Comparison of ENCODE assay signal across 2 cellular contexts in the genomic region with DNA sequence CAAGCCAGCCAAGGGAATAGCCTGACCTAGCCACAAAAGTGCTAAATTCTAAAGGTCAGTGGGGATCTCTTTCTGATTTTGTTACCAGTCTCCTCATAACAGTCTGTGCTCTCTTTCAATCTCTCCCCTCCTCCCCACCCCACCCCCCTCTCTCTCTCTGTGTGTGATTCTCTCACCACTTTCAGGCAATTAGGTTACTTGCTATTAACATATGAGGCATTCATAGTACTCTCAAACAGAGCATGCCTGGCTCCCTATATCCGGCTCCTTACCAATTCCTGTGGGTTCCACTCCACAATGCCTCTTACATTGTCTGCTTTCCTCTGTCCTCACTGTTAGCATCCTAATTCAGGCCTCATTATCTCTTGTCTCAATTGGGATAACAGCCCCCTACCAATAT.
TF ChIP-seq lines count a peak whose summit lies in the region.

No MANE protein-coding gene starts in this region.

TF ChIP-seq in GM23338, 12 proteins besides CTCF, POLR2A, EP300 and RAD21:
- TF ChIP-seq, protein P1, sequence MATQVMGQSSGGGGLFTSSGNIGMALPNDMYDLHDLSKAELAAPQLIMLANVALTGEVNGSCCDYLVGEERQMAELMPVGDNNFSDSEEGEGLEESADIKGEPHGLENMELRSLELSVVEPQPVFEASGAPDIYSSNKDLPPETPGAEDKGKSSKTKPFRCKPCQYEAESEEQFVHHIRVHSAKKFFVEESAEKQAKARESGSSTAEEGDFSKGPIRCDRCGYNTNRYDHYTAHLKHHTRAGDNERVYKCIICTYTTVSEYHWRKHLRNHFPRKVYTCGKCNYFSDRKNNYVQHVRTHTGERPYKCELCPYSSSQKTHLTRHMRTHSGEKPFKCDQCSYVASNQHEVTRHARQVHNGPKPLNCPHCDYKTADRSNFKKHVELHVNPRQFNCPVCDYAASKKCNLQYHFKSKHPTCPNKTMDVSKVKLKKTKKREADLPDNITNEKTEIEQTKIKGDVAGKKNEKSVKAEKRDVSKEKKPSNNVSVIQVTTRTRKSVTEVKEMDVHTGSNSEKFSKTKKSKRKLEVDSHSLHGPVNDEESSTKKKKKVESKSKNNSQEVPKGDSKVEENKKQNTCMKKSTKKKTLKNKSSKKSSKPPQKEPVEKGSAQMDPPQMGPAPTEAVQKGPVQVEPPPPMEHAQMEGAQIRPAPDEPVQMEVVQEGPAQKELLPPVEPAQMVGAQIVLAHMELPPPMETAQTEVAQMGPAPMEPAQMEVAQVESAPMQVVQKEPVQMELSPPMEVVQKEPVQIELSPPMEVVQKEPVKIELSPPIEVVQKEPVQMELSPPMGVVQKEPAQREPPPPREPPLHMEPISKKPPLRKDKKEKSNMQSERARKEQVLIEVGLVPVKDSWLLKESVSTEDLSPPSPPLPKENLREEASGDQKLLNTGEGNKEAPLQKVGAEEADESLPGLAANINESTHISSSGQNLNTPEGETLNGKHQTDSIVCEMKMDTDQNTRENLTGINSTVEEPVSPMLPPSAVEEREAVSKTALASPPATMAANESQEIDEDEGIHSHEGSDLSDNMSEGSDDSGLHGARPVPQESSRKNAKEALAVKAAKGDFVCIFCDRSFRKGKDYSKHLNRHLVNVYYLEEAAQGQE (IDR thresholded peaks at IDR 0.05; ENCODE audit: unreplicated experiment) = no peak

TF ChIP-seq in H1, 55 proteins besides CTCF, POLR2A, EP300 and RAD21:
- TF ChIP-seq SUZ12 (IDR thresholded peaks at IDR 0.05; ENCODE audit: low read length) = no peak
- TF ChIP-seq TCF12 (IDR thresholded peaks at IDR 0.05; ENCODE audit: low read depth, low read length) = no peak
